In genomic region chr1:7608628-7609295, GRCh38 we compare ENCODE assay signal across 1 cellular context.
TF ChIP-seq lines count a peak whose summit lies in the region.

No MANE protein-coding gene starts in this region.

TF ChIP-seq in IMR-90, 13 proteins besides CTCF, POLR2A, EP300 and RAD21 (continued from another document):
- TF ChIP-seq MAFK (IDR thresholded peaks at IDR 0.05; ENCODE audit: low read depth, low read length) (no peak), ELK1 (IDR thresholded peaks at IDR 0.05; ENCODE audit: borderline replicate concordance, low read depth, low read length) (no peak), USF2 (IDR thresholded peaks at IDR 0.05; ENCODE audit: low read depth, low read length) (no peak), MAZ (IDR thresholded peaks at IDR 0.05; ENCODE audit: borderline replicate concordance, low read depth, low read length) (no peak), CEBPB (IDR thresholded peaks at IDR 0.05; ENCODE audit: low read depth, low read length) (no peak), BHLHE40 (IDR thresholded peaks at IDR 0.05; ENCODE audit: low read depth, low read length) (no peak)
